Comparison of ENCODE assay signal across 11 cellular contexts in the genomic region with DNA sequence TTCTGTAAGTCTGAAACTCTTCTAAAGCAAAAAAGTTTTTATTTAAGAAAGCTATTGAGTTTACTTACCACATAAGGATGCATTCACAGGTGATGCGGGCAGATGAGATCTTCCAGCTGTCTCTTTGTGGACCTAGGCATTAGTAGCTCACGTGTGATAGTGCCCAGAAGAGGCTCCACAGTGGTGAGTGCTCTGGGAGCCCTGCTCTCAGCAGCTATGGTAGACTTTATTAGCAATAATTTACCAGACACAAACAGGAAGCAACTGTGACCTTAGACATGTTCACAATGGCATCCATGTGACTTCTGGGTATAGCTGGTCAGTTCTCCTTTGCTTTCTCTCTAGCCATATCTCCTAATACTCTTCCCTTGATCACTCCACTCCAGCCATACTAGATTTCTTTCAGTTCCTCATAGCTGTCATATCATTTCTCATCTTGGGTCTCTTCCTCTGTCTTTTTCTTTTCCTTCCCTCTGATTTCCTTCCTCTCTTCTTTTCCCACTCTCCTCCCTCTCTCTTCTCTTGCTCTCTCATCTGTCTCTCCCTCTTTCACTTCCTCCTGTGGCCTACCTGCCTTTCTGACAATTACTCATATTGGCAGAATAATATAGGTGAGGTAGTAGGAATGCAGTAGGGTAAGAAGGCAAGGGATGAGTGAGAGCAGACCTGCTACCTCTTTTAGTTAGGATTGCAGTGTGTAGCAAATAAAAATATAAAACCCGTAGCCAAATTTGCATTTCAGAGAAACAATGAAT.
DNase-seq lines count a peak whose midpoint lies in the region; ATAC-seq, FAIRE-seq and TF ChIP-seq lines count a peak whose summit lies in the region.
"Had no signal": no experiment of that assay in that cellular context is flagged by ENCODE, and none has a peak within 500 bp of the region (broad histone marks: within the 10 kb centered on the region; RNA-seq: fewer than 3 reads in every experiment).

No MANE protein-coding gene starts in this region.

- TF ChIP-seq CTCF in pancreas (IDR thresholded peaks at IDR 0.05), result no peak

- no peak overlapping the region for H3K4me3 ChIP-seq in pancreas

- H3K9me3 ChIP-seq in pancreas, result no peaks in the 10 kb centered on the region
- H3K9me3 ChIP-seq: BE2C had no signal

- H3K36me3 ChIP-seq in pancreas, result no peaks in the 10 kb centered on the region
- H3K36me3 ChIP-seq: BE2C had no signal

- intact Hi-C loops in pancreas (cut with DNase I), result no loop called here

- no peaks in the 10 kb centered on the region for H3K27me3 ChIP-seq in pancreas
- H3K27me3 ChIP-seq: BE2C had no signal

- FAIRE-seq in pancreas (lab: Jason Lieb, UNC), result no peak

- CTCF ChIA-PET in HEK293T (lab: Yijun Ruan, JAX), result no interaction called here

- no peaks in the 10 kb centered on the region for H3K4me1 ChIP-seq in pancreas
- H3K4me1 ChIP-seq: BE2C had no signal

- DNase-seq in pancreas, result no peak
- no peak for DNase-seq in HEK293T (ENCODE audit: extremely low spot score)
- no peak for DNase-seq in OCI-M1 (lab: John Stamatoyannopoulos, UW)
- DNase-seq in iPS-NIHi11 (ENCODE audit: low spot score), result no peak
- DNase-seq: BE2C, NCI-H69 had no signal

- H3K27ac ChIP-seq in pancreas, result no peak overlapping the region

- 74 to 75% methylated on average over 3 of the region's 3 CpGs for WGBS in pancreas, 2 donors

- POLR2A ChIA-PET in HEK293T (lab: Yijun Ruan, JAX), result no interaction called here

- ATAC-seq in GM18499 (IDR thresholded peaks at IDR 0.05; ENCODE audit: insufficient read depth, unreplicated experiment) (peak; percentile 39), GM19463 (IDR thresholded peaks at IDR 0.05; ENCODE audit: unreplicated experiment) (peak; percentile 76), HG02870 (IDR thresholded peaks at IDR 0.05; ENCODE audit: unreplicated experiment) (peak; percentile 43), HG03558 (IDR thresholded peaks at IDR 0.05; ENCODE audit: extremely low read depth, unreplicated experiment) (peak; percentile 62), pancreas (no peak)
- ATAC-seq: stimulated activated effector memory CD8-positive, alpha-beta T cell treated with anti-CD3 and anti-CD28 coated beads, Interleukin-12 subunit alpha, Interleukin-12 subunit beta, amount 100 ng/mL, for 72 hours had no signal

TF ChIP-seq in HEK293T, 16 proteins besides CTCF, POLR2A, EP300 and RAD21:
- no peak for TF ChIP-seq ARNT (IDR thresholded peaks at IDR 0.05)
- no peak for TF ChIP-seq SUZ12 (IDR thresholded peaks at IDR 0.05)
- no peak for TF ChIP-seq LEF1 (IDR thresholded peaks at IDR 0.05; ENCODE audit: borderline replicate concordance)
- TF ChIP-seq PKNOX1 (IDR thresholded peaks at IDR 0.05), result no peak
- no peak for TF ChIP-seq L3MBTL2 (conservative IDR thresholded peaks at IDR 0.05)
- TF ChIP-seq ZNF384 (IDR thresholded peaks at IDR 0.05), result no peak
- no peak for TF ChIP-seq FOXK2 (IDR thresholded peaks at IDR 0.05)
- no peak for TF ChIP-seq NFRKB (IDR thresholded peaks at IDR 0.05)
- TF ChIP-seq CTBP1 (IDR thresholded peaks at IDR 0.05; ENCODE audit: borderline replicate concordance), result no peak
- TF ChIP-seq BHLHE40 (IDR thresholded peaks at IDR 0.05; ENCODE audit: borderline replicate concordance), result no peak
- no peak for TF ChIP-seq FOXA1 (IDR thresholded peaks at IDR 0.05)
- no peak for TF ChIP-seq ELF4 (IDR thresholded peaks at IDR 0.05)
- TF ChIP-seq TARDBP (IDR thresholded peaks at IDR 0.05), result no peak
- TF ChIP-seq HDGF (IDR thresholded peaks at IDR 0.05; ENCODE audit: borderline replicate concordance), result no peak

Comparison
In these comparisons a context has a peak if more than half of its experiments do, and no peak if none do; other contexts are left out.
1. ATAC-seq: peak in GM18499 (single experiment), GM19463 (single experiment), HG02870 (single experiment) and HG03558 (single experiment); none in pancreas (0 of 4).